In genomic region chr22:41436322-41437113, GRCh38 we compare ENCODE assay signal across 20 cellular contexts. TPM values are rescaled to one million over a fixed set of nuclear protein-coding genes. Genes with fewer than 3 reads are reported as not detected.
DNase-seq lines count a peak whose midpoint lies in the region; ATAC-seq, FAIRE-seq and TF ChIP-seq lines count a peak whose summit lies in the region.
"Had no signal": no experiment of that assay in that cellular context is flagged by ENCODE, and none has a peak within 500 bp of the region (broad histone marks: within the 10 kb centered on the region; RNA-seq: fewer than 3 reads in every experiment).

No MANE protein-coding gene starts in this region.

- H3K4me1 Mint-ChIP-seq in brain, result peaks cover 12% of the 10 kb centered on the region

- H3K9me3 ChIP-seq in kidney (ENCODE audit: control insufficient read depth in 1 of 2, low read length in 2 of 2), result no peaks in the 10 kb centered on the region

- ATAC-seq in Right ventricle myocardium superior (ENCODE audit: poor library complexity), result peak; percentile 9
- peak; percentile 8 for ATAC-seq in left colon
- no peak for ATAC-seq in HG02763 (IDR thresholded peaks at IDR 0.05; ENCODE audit: unreplicated experiment)
- ATAC-seq: K562 had no signal

- H3K4me1 ChIP-seq in kidney (ENCODE audit: control insufficient read depth in 1 of 2, insufficient read depth in 1 of 2, low read depth in 1 of 2, low read length in 2 of 2), result peaks cover 6 to 7% of the 10 kb centered on the region in 2 donors

- peak overlapping the region; percentile 36 for H3K27ac ChIP-seq in temporal lobe (ENCODE audit: low read depth, low read length)
- no peak overlapping the region for H3K27ac ChIP-seq in kidney (ENCODE audit: low read depth in 2 of 2, low read length in 2 of 2)
- H3K27ac ChIP-seq: PC-9 had no signal

- no peak overlapping the region for H3K4me3 ChIP-seq in kidney (ENCODE audit: low read length in 2 of 2)
- H3K4me3 ChIP-seq: K562, PC-9 had no signal

- no peak overlapping the region for H3K4me3 Mint-ChIP-seq in brain
- H3K4me3 Mint-ChIP-seq: activated naive CD4-positive, alpha-beta T cell treated with anti-CD3 and anti-CD28 coated beads for 36 hours; CD14-positive monocyte had no signal

- peaks cover 19 to 47% of the 10 kb centered on the region in 2 donors for H3K36me3 ChIP-seq in kidney (ENCODE audit: control insufficient read depth in 1 of 2, insufficient read depth in 2 of 2, low read length in 2 of 2)

- DNase-seq in Right ventricle myocardium superior (no peak), cardiac septum (ENCODE audit: low spot score) (no peak), left colon (no peak), kidney (no peak), mesenteric fat pad (ENCODE audit: low spot score) (no peak)
- DNase-seq: activated CD4-positive, alpha-beta T cell treated with anti-CD3 and anti-CD28 coated beads for 48 hours; activated naive CD4-positive, alpha-beta T cell treated with anti-CD3 and anti-CD28 coated beads for 36 hours; cortex of kidney; DMS53; NCI-H187 treated with DMSO at 0.1 percent for 48 hours; NCI-H345; PC-9; stimulated activated CD4-positive, alpha-beta T cell treated with anti-CD3 and anti-CD28 coated beads, Interleukin-12 subunit alpha, Interleukin-12 subunit beta, amount 100 ng/mL, for 4 hours had no signal

- no peak overlapping the region for H3K9ac ChIP-seq in kidney (ENCODE audit: low read length in 2 of 2)

- intact Hi-C loops in Right ventricle myocardium superior (cut with DNase I) (no loop called here), cardiac septum (cut with DNase I) (no loop called here), left colon (cut with DNase I, micrococcal nuclease) (no loop called here), kidney (cut with DNase I) (no loop called here)

- H3K27ac Mint-ChIP-seq in brain, result peak overlapping the region in 3 of 5 experiments; percentile 28 to 76 (median 60)
- H3K27ac Mint-ChIP-seq: activated naive CD4-positive, alpha-beta T cell treated with anti-CD3 and anti-CD28 coated beads for 36 hours had no signal

- no peak for FAIRE-seq in kidney (lab: Jason Lieb, UNC)
- FAIRE-seq: endothelial cell of umbilical vein, GM12892, K562 had no signal

- peaks cover 0 to 2% (median 0%) of the 10 kb centered on the region in 5 experiments for H3K9me3 Mint-ChIP-seq in brain
- H3K9me3 Mint-ChIP-seq: activated naive CD4-positive, alpha-beta T cell treated with anti-CD3 and anti-CD28 coated beads for 36 hours; CD14-positive monocyte had no signal

- H3K27me3 Mint-ChIP-seq in brain, result peaks cover 2% of the 10 kb centered on the region

- TF ChIP-seq CTCF in brain (conservative IDR thresholded peaks at IDR 0.05) (no peak), kidney (IDR thresholded peaks at IDR 0.05; ENCODE audit: borderline replicate concordance, extremely low read depth, insufficient read depth) (no peak)

- peaks cover 41% of the 10 kb centered on the region for H3K36me3 Mint-ChIP-seq in brain

RNA-seq across cellular contexts. Expression of gene TOB2, which starts 10.1 kb away (rescaled TPM):
- total RNA-seq in Right ventricle myocardium superior (62.6 TPM), cardiac septum (26.9 TPM), left colon (10 to 100 TPM; 57.5 to 66.7 TPM), temporal lobe (12.5 TPM), kidney (54.3 TPM), mesenteric fat pad (82.4 TPM)
- polyA plus RNA-seq in brain (ENCODE audit: insufficient read depth, low read depth, low replicate concordance) (34.4 TPM), kidney (ENCODE audit: insufficient read depth, low read depth, low replicate concordance) (20.8 TPM)

RNA-seq across cellular contexts. Expression of gene PHF5A, which starts 32.0 kb away (rescaled TPM):
- total RNA-seq in Right ventricle myocardium superior (26.4 TPM), cardiac septum (22.0 TPM), left colon (10 to 100 TPM; 32.1 to 35.3 TPM), temporal lobe (25.6 TPM), kidney (34.0 TPM), mesenteric fat pad (35.9 TPM)
- polyA plus RNA-seq in brain (ENCODE audit: insufficient read depth, low read depth, low replicate concordance) (42.8 TPM), kidney (ENCODE audit: insufficient read depth, low read depth, low replicate concordance) (42.2 TPM)

RNA-seq across cellular contexts. Expression of gene ACO2, which starts 32.4 kb away (rescaled TPM):
- total RNA-seq in Right ventricle myocardium superior (835 TPM), cardiac septum (662 TPM), left colon (100 to 1,000 TPM; 271 to 289 TPM), temporal lobe (72.5 TPM), kidney (119 TPM), mesenteric fat pad (109 TPM)
- polyA plus RNA-seq in brain (ENCODE audit: insufficient read depth, low read depth, low replicate concordance) (234 TPM), kidney (ENCODE audit: insufficient read depth, low read depth, low replicate concordance) (262 TPM)

RNA-seq across cellular contexts. Expression of gene TEF, which starts 54.8 kb away (rescaled TPM):
- total RNA-seq in Right ventricle myocardium superior, result 20.7 TPM
- 14.0 TPM for total RNA-seq in cardiac septum
- polyA plus RNA-seq in brain (ENCODE audit: insufficient read depth, low read depth, low replicate concordance), result 27.3 TPM
- total RNA-seq in left colon, result 10 to 100 TPM; 19.6 to 30.9 TPM
- 6.1 TPM for total RNA-seq in temporal lobe
- 34.9 TPM for total RNA-seq in kidney
- polyA plus RNA-seq in kidney (ENCODE audit: insufficient read depth, low read depth, low replicate concordance), result 19.4 TPM
- total RNA-seq in mesenteric fat pad, result 15.6 TPM
